10 cellular contexts compared by ENCODE assay signal in the genomic region with DNA sequence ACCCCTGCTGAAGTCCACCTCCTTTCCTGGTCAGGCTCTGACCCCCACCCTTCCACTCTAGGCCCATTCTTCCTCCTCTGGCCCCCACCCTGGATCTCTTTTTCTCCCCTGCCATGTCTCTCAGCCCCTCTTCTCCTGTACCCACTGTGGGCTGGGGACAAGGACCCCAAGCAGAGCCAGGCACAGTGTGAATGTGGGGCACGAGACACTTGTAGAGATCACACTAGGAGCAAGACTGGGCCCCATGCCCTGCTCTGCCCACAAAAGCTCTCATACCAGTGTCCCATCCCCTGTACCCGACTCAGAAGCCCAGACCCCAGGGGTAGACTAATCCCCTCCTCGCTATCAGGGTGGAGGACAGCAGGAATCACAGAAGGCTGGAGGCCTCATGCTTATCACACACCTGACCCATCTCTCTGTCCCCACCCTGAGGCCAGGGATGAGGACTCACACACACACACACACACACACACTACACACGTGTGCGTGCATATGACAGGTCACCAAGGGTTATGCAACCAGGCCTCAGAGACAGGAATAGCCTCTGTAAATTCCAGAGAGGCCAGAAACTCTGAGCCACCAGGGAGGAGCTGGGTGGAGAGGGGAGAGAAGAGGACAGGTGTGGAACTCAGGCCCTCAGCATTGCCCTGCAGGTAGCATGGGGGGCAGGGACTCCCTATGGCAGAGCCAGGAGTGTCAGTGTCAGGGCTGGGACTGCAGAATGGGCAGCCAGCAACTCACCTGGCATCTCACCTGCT. TPM values are rescaled to one million over a fixed set of nuclear protein-coding genes. Genes with fewer than 3 reads are reported as not detected.
A peak's percentile ranks its signal among the peaks of the same experiment; 100 is the strongest.
DNase-seq lines count a peak whose midpoint lies in the region; TF ChIP-seq lines count a peak whose summit lies in the region.
"Had no signal": no experiment of that assay in that cellular context is flagged by ENCODE, and none has a peak within 500 bp of the region (broad histone marks: within the 10 kb centered on the region; RNA-seq: fewer than 3 reads in every experiment).

No MANE protein-coding gene starts in this region.

- H3K27me3 ChIP-seq in DOHH2 (ENCODE audit: control insufficient read depth, low read length) (no peaks in the 10 kb centered on the region), OCI-LY3 (ENCODE audit: low read depth, low read length) (no peaks in the 10 kb centered on the region), neutrophil (no peaks in the 10 kb centered on the region), esophagus muscularis mucosa (peaks cover 0 to 5% (median 0%) of the 10 kb centered on the region in 4 donors)
- H3K27me3 ChIP-seq: pancreas had no signal

- H3K9me3 ChIP-seq in DOHH2 (ENCODE audit: control insufficient read depth, insufficient read depth, low read length) (no peaks in the 10 kb centered on the region), OCI-LY3 (ENCODE audit: insufficient read depth, low read length) (no peaks in the 10 kb centered on the region), neutrophil (no peaks in the 10 kb centered on the region), esophagus muscularis mucosa (no peaks in the 10 kb centered on the region)
- H3K9me3 ChIP-seq: pancreas had no signal

- no peaks in the 10 kb centered on the region for H4K20me1 ChIP-seq in DOHH2 (ENCODE audit: control insufficient read depth, insufficient read depth, low read depth, low read length)
- H4K20me1 ChIP-seq in OCI-LY3 (ENCODE audit: insufficient read depth, low read length) = no peaks in the 10 kb centered on the region

- H3K9ac ChIP-seq in OCI-LY3 (ENCODE audit: low read length) = no peak overlapping the region

- peak; percentile 40 for DNase-seq in epithelial cell of esophagus (ENCODE audit: low read depth)
- no peak for DNase-seq in NCI-H1436 treated with DMSO at 0.1 percent for 48 hours (lab: John Stamatoyannopoulos, UW)
- DNase-seq in esophagus muscularis mucosa (ENCODE audit: extremely low spot score) = no peak
- no peak for DNase-seq in glomerular visceral epithelial cell (ENCODE audit: extremely low spot score)
- no peak for DNase-seq in NCI-H2029 treated with DMSO at 0.1 percent for 48 hours (lab: John Stamatoyannopoulos, UW)
- DNase-seq: effector CD4-positive, alpha-beta T cell had no signal

- H3K4me3 ChIP-seq in DOHH2 (ENCODE audit: low read length) = no peak overlapping the region
- peak overlapping the region; percentile 94; the same call in 1 of the 2 replicates for H3K4me3 ChIP-seq in OCI-LY3 (ENCODE audit: low read length)
- no peak overlapping the region for H3K4me3 ChIP-seq in epithelial cell of esophagus (ENCODE audit: low read length)
- peak overlapping the region; percentile 88 to 94 for H3K4me3 ChIP-seq in neutrophil (ENCODE audit: low read depth in 1 of 2, low read length in 1 of 2)
- H3K4me3 ChIP-seq in esophagus muscularis mucosa = no peak overlapping the region
- H3K4me3 ChIP-seq: pancreas had no signal

- intact Hi-C loops in esophagus muscularis mucosa (cut with DNase I) = no loop called here

- 0 out of 2 replicates have a peak overlapping the region, but pooled peaks have one; percentile 72 for H3K27ac ChIP-seq in DOHH2 (ENCODE audit: low read depth, low read length)
- no peak overlapping the region; the same call in 1 of the 2 replicates for H3K27ac ChIP-seq in OCI-LY3 (ENCODE audit: low read length)
- peak overlapping the region; percentile 97 for H3K27ac ChIP-seq in neutrophil
- H3K27ac ChIP-seq in esophagus muscularis mucosa (replicated peaks in 1 of 4) = no peak overlapping the region
- H3K27ac ChIP-seq: pancreas had no signal

- TF ChIP-seq CTCF in DOHH2 (IDR thresholded peaks at IDR 0.05; ENCODE audit: low read depth, low read length, poor library complexity, severe bottlenecking) (no peak), OCI-LY3 (IDR thresholded peaks at IDR 0.05; ENCODE audit: low read depth, low read length) (no peak), epithelial cell of esophagus (IDR thresholded peaks at IDR 0.05; ENCODE audit: insufficient read depth, low read depth, low read length, missing control alignments) (no peak), neutrophil (IDR thresholded peaks at IDR 0.05) (no peak), esophagus muscularis mucosa (IDR thresholded peaks at IDR 0.05) (no peak)

- peaks cover 4% of the 10 kb centered on the region for H3K36me3 ChIP-seq in DOHH2 (ENCODE audit: control insufficient read depth, low read length)
- peaks cover 6% of the 10 kb centered on the region for H3K36me3 ChIP-seq in OCI-LY3 (replicated peaks; ENCODE audit: low read depth, low read length)
- H3K36me3 ChIP-seq in neutrophil = peaks cover 4% of the 10 kb centered on the region
- no peaks in the 10 kb centered on the region for H3K36me3 ChIP-seq in esophagus muscularis mucosa
- H3K36me3 ChIP-seq: pancreas had no signal

- H3K4me1 ChIP-seq in DOHH2 (ENCODE audit: control insufficient read depth, low read length) (peaks cover 77% of the 10 kb centered on the region), OCI-LY3 (ENCODE audit: low read length) (peaks cover 38% of the 10 kb centered on the region), neutrophil (ENCODE audit: control insufficient read depth in 1 of 2, insufficient read depth in 1 of 2, low read depth in 1 of 2, low read length in 1 of 2) (peaks cover 67 to 74% of the 10 kb centered on the region in 2 experiments), esophagus muscularis mucosa (peaks cover 24 to 58% (median 33%) of the 10 kb centered on the region in 4 donors)
- H3K4me1 ChIP-seq: pancreas had no signal

- no peaks in the 10 kb centered on the region for H3K9me2 ChIP-seq in DOHH2 (replicated peaks; ENCODE audit: control insufficient read depth, low read length)

- H2AFZ ChIP-seq in OCI-LY3 (ENCODE audit: low read depth, low read length) = no peak overlapping the region

- TF ChIP-seq EP300 in esophagus muscularis mucosa (IDR thresholded peaks at IDR 0.05) = no peak

- H3F3A ChIP-seq in DOHH2 (ENCODE audit: control insufficient read depth, insufficient read depth) = 0 out of 2 replicates have a peak, but pooled peaks cover 3% of the 10 kb centered on the region

- H3K4me2 ChIP-seq in DOHH2 (ENCODE audit: low read length) (peak overlapping the region; percentile 98), OCI-LY3 (ENCODE audit: low read length) (peak overlapping the region; percentile 99; the same call in 1 of the 2 replicates)

- TF ChIP-seq POLR2A in esophagus muscularis mucosa (IDR thresholded peaks at IDR 0.05; ENCODE audit: low read depth) = no peak

- H3K79me2 ChIP-seq in DOHH2 (ENCODE audit: control insufficient read depth, low read length) (peaks cover 33% of the 10 kb centered on the region), OCI-LY3 (ENCODE audit: low read length) (peaks cover 27% of the 10 kb centered on the region)

- WGBS in esophagus muscularis mucosa = 88% methylated on average over 5 of the region's 5 CpGs

RNA-seq across cellular contexts. Expression of a gene that starts 21.1 kb away (rescaled TPM):
- total RNA-seq in esophagus muscularis mucosa = 10 to 100 TPM; 11.2 to 15.0 (median 12.9) TPM

Comparison
In these comparisons a context has a peak if more than half of its experiments do, and no peak if none do; other contexts are left out.
1. H3K27ac ChIP-seq: peak in DOHH2 (single experiment) and neutrophil (single experiment); none in OCI-LY3 (single experiment) and esophagus muscularis mucosa (0 of 4).
2. H3K4me3 ChIP-seq: peak in OCI-LY3 (single experiment) and neutrophil (2 of 2); none in DOHH2 (single experiment), epithelial cell of esophagus (single experiment) and esophagus muscularis mucosa (0 of 4).